15 cellular contexts compared by ENCODE assay signal in the genomic region with DNA sequence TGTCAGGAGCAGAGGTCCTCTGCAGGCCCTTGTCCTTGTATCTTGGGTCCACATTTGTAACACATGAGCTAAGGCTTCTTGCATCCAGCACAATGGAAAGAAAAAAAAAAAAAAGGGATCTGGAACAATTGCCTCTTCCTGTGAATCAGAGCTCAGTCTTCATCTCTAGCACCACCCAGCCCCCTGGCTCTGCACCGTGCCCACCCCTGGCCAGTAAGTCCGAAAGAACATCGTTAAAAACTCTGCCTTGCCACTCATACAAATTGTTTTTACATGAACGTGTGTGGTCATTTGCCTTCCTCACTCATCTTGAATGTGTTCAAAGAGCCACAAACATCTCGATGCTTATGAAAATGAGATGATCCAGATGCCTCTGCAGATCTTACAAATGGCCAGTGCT.
DNase-seq lines count a peak whose midpoint lies in the region; TF ChIP-seq lines count a peak whose summit lies in the region.
"Had no signal": no experiment of that assay in that cellular context is flagged by ENCODE, and none has a peak within 500 bp of the region (broad histone marks: within the 10 kb centered on the region; RNA-seq: fewer than 3 reads in every experiment).

No MANE protein-coding gene starts in this region.

- no peak overlapping the region for H2AFZ ChIP-seq in MM.1S (ENCODE audit: low read length)

- no peaks in the 10 kb centered on the region for H3K79me2 ChIP-seq in MM.1S (ENCODE audit: low read length)

- TF ChIP-seq CTCF in fibroblast of mammary gland (conservative IDR thresholded peaks at IDR 0.05; ENCODE audit: control insufficient read depth, insufficient read depth, low read depth, low read length) (no peak), MM.1S (IDR thresholded peaks at IDR 0.05; ENCODE audit: low read length) (no peak)

- H3K9me3 ChIP-seq in MM.1S (replicated peaks; ENCODE audit: insufficient read depth, low read length), result no peaks in the 10 kb centered on the region
- H3K9me3 ChIP-seq: BLaER1 treated with 17β-estradiol and CSF1 and Interleukin-3, amounts not matched to agents 10 nM and 100 nM had no signal

- no peaks in the 10 kb centered on the region for H3K4me1 ChIP-seq in MM.1S (ENCODE audit: low read length)
- H3K4me1 ChIP-seq: BLaER1 treated with 17β-estradiol and CSF1 and Interleukin-3, amounts not matched to agents 10 nM and 100 nM had no signal

- H3K4me3 ChIP-seq in fibroblast of mammary gland (ENCODE audit: control insufficient read depth, low read depth, low read length) (no peak overlapping the region), MM.1S (ENCODE audit: low read length) (no peak overlapping the region)
- H3K4me3 ChIP-seq: BLaER1 treated with 17β-estradiol and CSF1 and Interleukin-3, amounts not matched to agents 10 nM and 100 nM; K562 had no signal

- no peaks in the 10 kb centered on the region for H3K9me2 ChIP-seq in MM.1S (replicated peaks; ENCODE audit: insufficient read depth, low read length)

- no peaks in the 10 kb centered on the region for H3K27me3 ChIP-seq in MM.1S (replicated peaks; ENCODE audit: insufficient read depth, low read length)
- H3K27me3 ChIP-seq: BLaER1 treated with 17β-estradiol and CSF1 and Interleukin-3, amounts not matched to agents 10 nM and 100 nM had no signal

- H3K4me2 ChIP-seq in MM.1S (ENCODE audit: low read depth, low read length), result no peak overlapping the region
- H3K4me2 ChIP-seq: BLaER1 treated with 17β-estradiol and CSF1 and Interleukin-3, amounts not matched to agents 10 nM and 100 nM had no signal

- no peaks in the 10 kb centered on the region for H4K20me1 ChIP-seq in MM.1S (ENCODE audit: insufficient read depth, low read length)
- H4K20me1 ChIP-seq: BLaER1 treated with 17β-estradiol and CSF1 and Interleukin-3, amounts not matched to agents 10 nM and 100 nM had no signal

- H3K36me3 ChIP-seq in MM.1S (replicated peaks; ENCODE audit: insufficient read depth, low read length), result no peaks in the 10 kb centered on the region
- H3K36me3 ChIP-seq: BLaER1 treated with 17β-estradiol and CSF1 and Interleukin-3, amounts not matched to agents 10 nM and 100 nM had no signal

- no peak overlapping the region for H3K9ac ChIP-seq in MM.1S (ENCODE audit: low read length)
- H3K9ac ChIP-seq: BLaER1 treated with 17β-estradiol and CSF1 and Interleukin-3, amounts not matched to agents 10 nM and 100 nM had no signal

- DNase-seq in EH (ENCODE audit: low read depth) (peak; percentile 18), HT1080 (ENCODE audit: low read depth) (peak; percentile 52), fibroblast of mammary gland (ENCODE audit: low read depth) (peak; percentile 5), RPMI8226 (no peak), MM.1S (no peak), SW480 (ENCODE audit: low spot score) (no peak), epidermal melanocyte (ENCODE audit: insufficient read length, low spot score) (no peak)
- DNase-seq: AML-193; Calu3; CD4-positive, CD25-positive, alpha-beta regulatory T cell; DMS 273 treated with DMSO at 0.1 percent for 48 hours; HCEC 1CT; HFFc6 had no signal

- H3F3A ChIP-seq in MM.1S (ENCODE audit: insufficient read depth, low read length), result no peaks in the 10 kb centered on the region

- H3K27ac ChIP-seq in MM.1S (ENCODE audit: low read length), result no peak overlapping the region
- H3K27ac ChIP-seq: BLaER1 treated with 17β-estradiol and CSF1 and Interleukin-3, amounts not matched to agents 10 nM and 100 nM had no signal

Comparison
In these comparisons a context has a peak if more than half of its experiments do, and no peak if none do; other contexts are left out.
1. DNase-seq: peak in EH (single experiment), HT1080 (single experiment) and fibroblast of mammary gland (single experiment); none in RPMI8226 (single experiment), MM.1S (single experiment), SW480 (single experiment) and epidermal melanocyte (single experiment).